ENCODE assay signal across 7 cellular contexts in the genomic region with DNA sequence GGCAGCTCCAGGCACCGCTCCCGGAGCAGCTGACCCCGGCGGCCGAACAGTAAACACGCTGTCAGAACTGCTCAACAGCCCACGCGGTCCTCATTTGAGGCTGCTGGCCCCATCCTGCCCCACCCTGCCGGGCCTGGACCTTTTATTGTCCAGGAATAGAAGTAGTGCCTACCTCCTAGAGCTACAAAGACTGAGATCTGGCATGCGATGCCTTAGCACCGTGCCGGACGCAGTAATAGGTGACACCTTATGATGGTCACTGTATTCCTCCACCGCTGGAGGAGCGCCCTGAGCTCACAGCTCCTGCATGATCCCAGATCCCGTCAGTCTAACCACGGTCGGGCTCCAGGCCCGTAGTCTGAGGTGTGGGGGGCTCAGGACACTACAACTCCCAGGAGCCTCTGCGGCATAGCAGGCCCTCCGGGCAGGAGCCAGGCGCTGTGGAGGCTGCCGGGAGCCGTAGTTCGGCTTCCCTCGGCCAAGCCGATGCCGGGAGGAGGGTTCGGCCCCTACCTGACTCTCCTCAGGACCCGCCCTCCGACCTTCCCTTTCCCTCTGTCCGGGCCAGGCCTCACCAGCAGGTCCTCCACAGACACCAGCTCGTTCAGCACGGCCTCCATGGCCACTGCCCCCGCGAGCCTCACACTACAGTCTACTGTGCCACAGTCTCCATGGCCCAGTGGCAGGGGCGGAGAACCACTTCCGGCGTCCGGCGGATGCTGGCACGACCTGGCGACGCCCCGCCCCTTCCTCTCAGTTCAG. TPM values are rescaled to one million over a fixed set of nuclear protein-coding genes. Genes with fewer than 3 reads are reported as not detected.
DNase-seq lines count a peak whose midpoint lies in the region; ATAC-seq and TF ChIP-seq lines count a peak whose summit lies in the region.

A gene (minus strand): TSS at position 697 of the 762 bp plus-strand sequence. CDS start 77 bp downstream, at position 620.

- peak; percentile 69 for ATAC-seq in GM18508 (IDR thresholded peaks at IDR 0.05; ENCODE audit: insufficient read depth, unreplicated experiment)
- ATAC-seq in HG03025 (IDR thresholded peaks at IDR 0.05; ENCODE audit: low FRiP score, unreplicated experiment): peak; percentile 91
- ATAC-seq in sciatic nerve: peak; percentile 99

- peak; percentile 92 for TF ChIP-seq CTCF in astrocyte of the spinal cord (IDR thresholded peaks at IDR 0.05; ENCODE audit: low read depth, low read length)

- in situ Hi-C loops in astrocyte of the spinal cord (cut with HindIII; ENCODE audit: low sequenced_read_pairs): no loop called here

- peak; percentile 92 to 96 for DNase-seq in NCI-H2081 (lab: John Stamatoyannopoulos, UW)
- peak; percentile 82 for DNase-seq in T1000 (lab: John Stamatoyannopoulos, UW)
- peak; percentile 92 for DNase-seq in astrocyte of the spinal cord (ENCODE audit: low read depth, low spot score)
- DNase-seq in hypothalamus (lab: John Stamatoyannopoulos, UW): peak; percentile 75 to 100 (median 95)
- peak; percentile 95 for DNase-seq in sciatic nerve (ENCODE audit: low spot score)

- peak within 1 kb of the TSS; percentile 94 for H3K4me3 ChIP-seq in astrocyte of the spinal cord (ENCODE audit: low read depth, low read length)

- intact Hi-C loops in sciatic nerve (cut with DNase I): no loop called here

RNA-seq across cellular contexts. Expression of the gene that starts here (rescaled TPM):
- total RNA-seq in sciatic nerve: 231 TPM

Comparison
In these comparisons a context has a peak if more than half of its experiments do, and no peak if none do; other contexts are left out.
1. Peak in every context shown above with its lines: DNase-seq, ATAC-seq and H3K4me3 ChIP-seq.